ENCODE assay signal across 29 cellular contexts in the genomic region with DNA sequence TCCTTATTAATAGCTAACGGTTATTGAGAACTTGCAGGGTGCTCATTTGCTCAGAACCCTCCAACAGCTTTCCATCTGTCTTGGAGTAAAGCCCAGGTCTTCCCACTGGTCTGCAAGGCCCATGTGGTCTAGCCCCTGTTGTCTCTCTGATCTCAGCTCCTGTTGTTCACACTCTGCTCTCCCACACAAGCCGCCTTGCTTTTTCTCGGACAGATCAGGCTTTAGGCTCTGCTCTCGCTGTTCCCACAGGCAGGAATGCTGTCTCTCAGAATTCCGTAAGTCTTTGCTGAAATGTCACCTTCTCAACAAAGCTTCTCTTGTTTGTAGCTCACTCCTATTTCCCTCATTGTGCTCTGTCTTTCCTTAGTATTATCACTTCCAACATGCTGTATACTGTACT. TPM values are rescaled to one million over a fixed set of nuclear protein-coding genes. Genes with fewer than 3 reads are reported as not detected.
A peak's percentile ranks its signal among the peaks of the same experiment; 100 is the strongest.
DNase-seq lines count a peak whose midpoint lies in the region; ATAC-seq and TF ChIP-seq lines count a peak whose summit lies in the region.
"Had no signal": no experiment of that assay in that cellular context is flagged by ENCODE, and none has a peak within 500 bp of the region (broad histone marks: within the 10 kb centered on the region; RNA-seq: fewer than 3 reads in every experiment).

No MANE protein-coding gene starts in this region.

- no peak overlapping the region for H3K4me3 Mint-ChIP-seq in activated naive CD8-positive, alpha-beta T cell
- H3K4me3 Mint-ChIP-seq in activated naive CD8-positive, alpha-beta T cell treated with anti-CD3 and anti-CD28 coated beads, Interleukin-2, amount 50 U/mL, for 24 hours = no peak overlapping the region
- H3K4me3 Mint-ChIP-seq: activated CD8-positive, alpha-beta T cell treated with anti-CD3 and anti-CD28 coated beads, Interleukin-2, amount 10 ng/mL, durations not matched to agents 7 days and 5 days; activated naive CD4-positive, alpha-beta T cell treated with anti-CD3 and anti-CD28 coated beads, Interleukin-2, amount 10 ng/mL, durations not matched to agents 7 days and 5 days; H9 had no signal

- H3K9me3 ChIP-seq in testis = no peaks in the 10 kb centered on the region
- no peaks in the 10 kb centered on the region for H3K9me3 ChIP-seq in adrenal gland (replicated peaks in 1 of 3)
- H3K9me3 ChIP-seq: esophagus squamous epithelium, gastrocnemius medialis, lower lobe of right lung, psoas muscle, uterus had no signal

- ATAC-seq in activated naive CD8-positive, alpha-beta T cell treated with anti-CD3 and anti-CD28 coated beads, Interleukin-2, amount 50 U/mL, for 24 hours = no peak
- no peak for ATAC-seq in GM21367 (IDR thresholded peaks at IDR 0.05; ENCODE audit: unreplicated experiment)
- ATAC-seq: activated CD8-positive, alpha-beta T cell treated with anti-CD3 and anti-CD28 coated beads, Interleukin-2, amount 10 ng/mL, durations not matched to agents 7 days and 5 days; gastrocnemius medialis; GM12878; lower lobe of right lung; psoas muscle had no signal

- DNase-seq in activated naive CD8-positive, alpha-beta T cell treated with anti-CD3 and anti-CD28 coated beads, Interleukin-2, amount 50 U/mL, for 24 hours = no peak
- DNase-seq in cerebellum (ENCODE audit: low spot score) (peak; percentile 83), mesenteric fat pad (ENCODE audit: low spot score) (peak; percentile 43), testis (peak; percentile 37), GM19240 (ENCODE audit: insufficient read length, low spot score) (no peak), adrenal gland (no peak)
- DNase-seq: activated CD8-positive, alpha-beta T cell treated with anti-CD3 and anti-CD28 coated beads, Interleukin-2, amount 10 ng/mL, durations not matched to agents 7 days and 5 days; activated naive CD4-positive, alpha-beta T cell treated with anti-CD3 and anti-CD28 coated beads, Interleukin-2, amount 10 ng/mL, durations not matched to agents 7 days and 5 days; AML-193; COR-L47; DND-41; effector memory CD4-positive, alpha-beta T cell; esophagus squamous epithelium; gastrocnemius medialis; H9; Karpas-422; kidney; lower lobe of right lung; MV-4-11; NCI-H187; NCI-H526; psoas muscle; SHP77 treated with DMSO at 0.1 percent for 48 hours; T-helper 1 cell; uterus had no signal

- H3K4me1 ChIP-seq in testis (no peaks in the 10 kb centered on the region), adrenal gland (replicated peaks in 1 of 2) (no peaks in the 10 kb centered on the region)
- H3K4me1 ChIP-seq: esophagus squamous epithelium, gastrocnemius medialis, lower lobe of right lung, psoas muscle, uterus had no signal

- H3K27me3 ChIP-seq in testis (no peaks in the 10 kb centered on the region), adrenal gland (no peaks in the 10 kb centered on the region)
- H3K27me3 ChIP-seq: esophagus squamous epithelium, gastrocnemius medialis, uterus had no signal

- TF ChIP-seq CTCF in testis (IDR thresholded peaks at IDR 0.05) = no peak
- no peak for TF ChIP-seq CTCF in adrenal gland (IDR thresholded peaks at IDR 0.05)

- H3K27ac ChIP-seq in testis (no peak overlapping the region), adrenal gland (no peak overlapping the region)
- H3K27ac ChIP-seq: esophagus squamous epithelium, gastrocnemius medialis, HL-60, lower lobe of right lung, psoas muscle, uterus had no signal

- no peak overlapping the region for H3K4me3 ChIP-seq in testis
- H3K4me3 ChIP-seq in adrenal gland = no peak overlapping the region
- H3K4me3 ChIP-seq: esophagus squamous epithelium, gastrocnemius medialis, GM12878, lower lobe of right lung, psoas muscle, uterus had no signal

- intact Hi-C loops in testis (cut with DNase I; ENCODE audit: low total_unique reads) = no loop called here
- intact Hi-C loops in adrenal gland (cut with DNase I) = no loop called here

- no peaks in the 10 kb centered on the region for H3K9me3 Mint-ChIP-seq in activated naive CD8-positive, alpha-beta T cell (ENCODE audit: low read depth)
- no peaks in the 10 kb centered on the region for H3K9me3 Mint-ChIP-seq in activated naive CD8-positive, alpha-beta T cell treated with anti-CD3 and anti-CD28 coated beads, Interleukin-2, amount 50 U/mL, for 24 hours
- H3K9me3 Mint-ChIP-seq: activated naive CD4-positive, alpha-beta T cell treated with anti-CD3 and anti-CD28 coated beads, Interleukin-2, amount 10 ng/mL, durations not matched to agents 7 days and 5 days; H9 had no signal

- H3K27me3 Mint-ChIP-seq in activated naive CD8-positive, alpha-beta T cell = no peaks in the 10 kb centered on the region
- no peaks in the 10 kb centered on the region for H3K27me3 Mint-ChIP-seq in activated naive CD8-positive, alpha-beta T cell treated with anti-CD3 and anti-CD28 coated beads, Interleukin-2, amount 50 U/mL, for 24 hours
- H3K27me3 Mint-ChIP-seq: activated naive CD4-positive, alpha-beta T cell treated with anti-CD3 and anti-CD28 coated beads, Interleukin-2, amount 10 ng/mL, durations not matched to agents 7 days and 5 days had no signal

- WGBS in testis, 2 donors = 63 to 87% methylated on average over 5 of the region's 5 CpGs
- WGBS in adrenal gland, 4 donors = 84 to 93% (median 91%) methylated on average over 5 of the region's 5 CpGs

- peaks cover 12% of the 10 kb centered on the region for H3K36me3 Mint-ChIP-seq in activated naive CD8-positive, alpha-beta T cell
- peaks cover 36% of the 10 kb centered on the region for H3K36me3 Mint-ChIP-seq in activated naive CD8-positive, alpha-beta T cell treated with anti-CD3 and anti-CD28 coated beads, Interleukin-2, amount 50 U/mL, for 24 hours (ENCODE audit: low read depth)

- H3K36me3 ChIP-seq in testis (ENCODE audit: low read depth, missing control alignments) (no peaks in the 10 kb centered on the region), adrenal gland (replicated peaks in 1 of 2) (peaks cover 0 to 62% of the 10 kb centered on the region in 2 donors)
- H3K36me3 ChIP-seq: uterus had no signal

- TF ChIP-seq POLR2A in testis (IDR thresholded peaks at IDR 0.05) (no peak), adrenal gland (IDR thresholded peaks at IDR 0.05) (no peak)

- H3K4me1 Mint-ChIP-seq in activated naive CD8-positive, alpha-beta T cell (ENCODE audit: low read depth) = peaks cover 3% of the 10 kb centered on the region
- no peaks in the 10 kb centered on the region for H3K4me1 Mint-ChIP-seq in activated naive CD8-positive, alpha-beta T cell treated with anti-CD3 and anti-CD28 coated beads, Interleukin-2, amount 50 U/mL, for 24 hours
- H3K4me1 Mint-ChIP-seq: H9 had no signal

- peak overlapping the region; percentile 7 for H3K27ac Mint-ChIP-seq in activated naive CD8-positive, alpha-beta T cell
- H3K27ac Mint-ChIP-seq in activated naive CD8-positive, alpha-beta T cell treated with anti-CD3 and anti-CD28 coated beads, Interleukin-2, amount 50 U/mL, for 24 hours = no peak overlapping the region
- H3K27ac Mint-ChIP-seq: activated CD8-positive, alpha-beta T cell treated with anti-CD3 and anti-CD28 coated beads, Interleukin-2, amount 10 ng/mL, durations not matched to agents 7 days and 5 days; activated naive CD4-positive, alpha-beta T cell treated with anti-CD3 and anti-CD28 coated beads, Interleukin-2, amount 10 ng/mL, durations not matched to agents 7 days and 5 days had no signal

RNA-seq across cellular contexts. Expression of a gene that starts 34.4 kb away (rescaled TPM):
- 35.6 TPM for total RNA-seq in cerebellum
- 33.4 TPM for total RNA-seq in mesenteric fat pad
- total RNA-seq in testis = 10 to 100 TPM; 49.1 to 53.4 TPM
- 41.1 TPM for polyA plus RNA-seq in testis (ENCODE audit: insufficient read depth, low read depth, low replicate concordance)
- total RNA-seq in adrenal gland = 10 to 100 TPM; 22.5 to 45.9 (median 34.2) TPM
- polyA plus RNA-seq in adrenal gland = 10 to 100 TPM in 2 of 3 donors, 1 to 10 TPM in 1; 8.9 to 34.0 (median 11.9) TPM

RNA-seq across cellular contexts. Expression of a gene that starts 45.1 kb away (rescaled TPM):
- 73.8 TPM for total RNA-seq in cerebellum
- total RNA-seq in mesenteric fat pad = 39.5 TPM
- total RNA-seq in testis = 10 to 100 TPM; 76.6 to 89.2 TPM
- 37.9 TPM for polyA plus RNA-seq in testis (ENCODE audit: insufficient read depth, low read depth, low replicate concordance)
- total RNA-seq in adrenal gland = 10 to 100 TPM; 22.6 to 40.4 (median 27.3) TPM
- polyA plus RNA-seq in adrenal gland = 10 to 100 TPM; 15.3 to 26.2 (median 19.9) TPM

Comparison
In these comparisons a context has a peak if more than half of its experiments do, and no peak if none do; other contexts are left out.
1. DNase-seq: peak in cerebellum (single experiment), mesenteric fat pad (single experiment) and testis (single experiment); none in activated naive CD8-positive, alpha-beta T cell treated with anti-CD3 and anti-CD28 coated beads, Interleukin-2, amount 50 U/mL, for 24 hours (single experiment), GM19240 (single experiment) and adrenal gland (0 of 7).